In genomic region chr2:47155091-47155876, GRCh38 we compare ENCODE assay signal across 14 cellular contexts. TPM values are rescaled to one million over a fixed set of nuclear protein-coding genes. Genes with fewer than 3 reads are reported as not detected.
DNase-seq lines count a peak whose midpoint lies in the region; ATAC-seq and TF ChIP-seq lines count a peak whose summit lies in the region.
"Had no signal": no experiment of that assay in that cellular context is flagged by ENCODE, and none has a peak within 500 bp of the region (broad histone marks: within the 10 kb centered on the region; RNA-seq: fewer than 3 reads in every experiment).

Gene STPG4 (minus strand): TSS chr2:47155308. CDS start chr2:47155251, 57 bp downstream.

- H3K27ac Mint-ChIP-seq in CD4-positive, alpha-beta memory T cell: peak within 1 kb of the TSS in 4 of 7 donors; percentile 20 to 88 (median 36)
- H3K27ac Mint-ChIP-seq: activated naive CD4-positive, alpha-beta T cell treated with anti-CD3 and anti-CD28 coated beads, Interleukin-2, amount 50 U/mL, for 72 hours; stimulated activated memory B cell treated with anti-CD40 and anti-IgM and Interleukin-4, amounts not matched to agents 10 μg/mL and 1 μg/mL and 100 μg/mL, for 72 hours had no signal

- H3K79me2 ChIP-seq in SU-DHL-6 (ENCODE audit: insufficient read depth, low read length): no peaks in the 10 kb centered on the region

- no peaks in the 10 kb centered on the region for H3K27me3 Mint-ChIP-seq in CD4-positive, alpha-beta memory T cell
- H3K27me3 Mint-ChIP-seq: stimulated activated memory B cell treated with anti-CD40 and anti-IgM and Interleukin-4, amounts not matched to agents 10 μg/mL and 1 μg/mL and 100 μg/mL, for 72 hours had no signal

- no peaks in the 10 kb centered on the region for H3K9me2 ChIP-seq in SU-DHL-6 (replicated peaks; ENCODE audit: insufficient read depth, low read length)

- DNase-seq in CD4-positive, alpha-beta memory T cell: no peak
- peak; percentile 27 for DNase-seq in left kidney (ENCODE audit: low read depth, low spot score)
- no peak for DNase-seq in prostate gland (ENCODE audit: low spot score)
- DNase-seq in breast epithelium (ENCODE audit: low spot score in 2 of 2): no peak
- no peak for DNase-seq in NCI-H345 treated with DMSO at 0.1 percent for 48 hours (lab: John Stamatoyannopoulos, UW; ENCODE audit: unreplicated experiment)
- DNase-seq in Right ventricle myocardium superior: no peak
- DNase-seq: hippocampal formation; Karpas-422; stimulated activated CD4-positive, alpha-beta T cell treated with anti-CD3 and anti-CD28 coated beads, Interleukin-15, amount 100 ng/mL, for 24 hours had no signal

- CTCF ChIA-PET in CD4-positive, alpha-beta memory T cell (lab: Charles Lee; ENCODE audit: partially characterized antibody): no interaction called here

- no peaks in the 10 kb centered on the region for H3K4me1 ChIP-seq in CD4-positive, alpha-beta memory T cell (ENCODE audit: insufficient read depth, low read length)
- H3K4me1 ChIP-seq in prostate gland (replicated peaks): no peaks in the 10 kb centered on the region
- H3K4me1 ChIP-seq in breast epithelium: no peaks in the 10 kb centered on the region

- H3K36me3 ChIP-seq in CD4-positive, alpha-beta memory T cell (ENCODE audit: insufficient read depth, low read length): peaks cover 19% of the 10 kb centered on the region
- H3K36me3 ChIP-seq in SU-DHL-6 (ENCODE audit: low read length) (peaks cover 29% of the 10 kb centered on the region), prostate gland (no peaks in the 10 kb centered on the region), breast epithelium (peaks cover 6% of the 10 kb centered on the region)

- no peak within 1 kb of the TSS for H3K4me2 ChIP-seq in SU-DHL-6 (ENCODE audit: low read depth, low read length, poor library complexity, severe bottlenecking)

- peak; percentile 81 for ATAC-seq in GM19351 (IDR thresholded peaks at IDR 0.05; ENCODE audit: unreplicated experiment)
- no peak for ATAC-seq in Right ventricle myocardium superior (ENCODE audit: poor library complexity)
- ATAC-seq: activated CD4-positive, CD25-positive, alpha-beta regulatory T cell treated with anti-CD3 and anti-CD28 coated beads, Interleukin-2, amount 50 U/mL, for 24 hours; stimulated activated memory B cell treated with anti-CD40 and anti-IgM and Interleukin-4, amounts not matched to agents 10 μg/mL and 1 μg/mL and 100 μg/mL, for 72 hours had no signal

- H3K9me3 Mint-ChIP-seq in CD4-positive, alpha-beta memory T cell: no peaks in the 10 kb centered on the region
- H3K9me3 Mint-ChIP-seq: activated naive CD4-positive, alpha-beta T cell treated with anti-CD3 and anti-CD28 coated beads, Interleukin-2, amount 50 U/mL, for 72 hours had no signal

- no peak within 1 kb of the TSS for H3K4me3 ChIP-seq in CD4-positive, alpha-beta memory T cell (ENCODE audit: low read length in 2 of 2)
- H3K4me3 ChIP-seq in SU-DHL-6 (ENCODE audit: insufficient read depth, low read length, poor library complexity, severe bottlenecking) (no peak within 1 kb of the TSS), prostate gland (no peak within 1 kb of the TSS), breast epithelium (no peak within 1 kb of the TSS)

- TF ChIP-seq CTCF in SU-DHL-6 (IDR thresholded peaks at IDR 0.05; ENCODE audit: insufficient read depth, low read length, poor library complexity, severe bottlenecking): no peak
- no peak for TF ChIP-seq CTCF in prostate gland (IDR thresholded peaks at IDR 0.05)
- TF ChIP-seq CTCF in breast epithelium (IDR thresholded peaks at IDR 0.05): no peak

- intact Hi-C loops in CD4-positive, alpha-beta memory T cell (cut with micrococcal nuclease): no loop called here
- intact Hi-C loops in prostate gland (cut with DNase I): no loop called here
- intact Hi-C loops in breast epithelium (cut with DNase I; ENCODE audit: low total_unique reads): loop anchor here (10.0 kb wide), 1 partner anchor 160 kb away; no protein-coding TSS in a partner anchor
- intact Hi-C loops in Right ventricle myocardium superior (cut with DNase I): no loop called here

- POLR2A ChIA-PET in CD4-positive, alpha-beta memory T cell (lab: Charles Lee; ENCODE audit: partially characterized antibody): no interaction called here

- 80% methylated on average over 27 of the region's 30 CpGs for whole genome bisulfite sequencing in prostate gland

- H3K36me3 Mint-ChIP-seq in CD4-positive, alpha-beta memory T cell: peaks cover 36 to 51% of the 10 kb centered on the region in 2 donors

- peaks cover 11% of the 10 kb centered on the region; the same call in 1 of the 2 replicates for H4K20me1 ChIP-seq in SU-DHL-6 (ENCODE audit: low read depth, low read length)

- peaks cover 51% of the 10 kb centered on the region for H3F3A ChIP-seq in SU-DHL-6 (ENCODE audit: insufficient read depth)

- no peak within 1 kb of the TSS for H3K9ac ChIP-seq in SU-DHL-6 (ENCODE audit: low read length)

- no peak within 1 kb of the TSS for H3K4me3 Mint-ChIP-seq in CD4-positive, alpha-beta memory T cell
- H3K4me3 Mint-ChIP-seq: stimulated activated memory B cell treated with anti-CD40 and anti-IgM and Interleukin-4, amounts not matched to agents 10 μg/mL and 1 μg/mL and 100 μg/mL, for 72 hours had no signal

- H3K27ac ChIP-seq in CD4-positive, alpha-beta memory T cell (ENCODE audit: low read depth, low read length): no peak within 1 kb of the TSS
- H3K27ac ChIP-seq in SU-DHL-6 (ENCODE audit: low read depth, low read length) (peak within 1 kb of the TSS; percentile 14; the same call in 1 of the 2 replicates), prostate gland (no peak within 1 kb of the TSS), breast epithelium (peak within 1 kb of the TSS in 1 of 2 donors; percentile 10)

- H3K27me3 ChIP-seq in CD4-positive, alpha-beta memory T cell (ENCODE audit: insufficient read depth, low read length): no peaks in the 10 kb centered on the region
- H3K27me3 ChIP-seq in SU-DHL-6 (ENCODE audit: low read length) (no peaks in the 10 kb centered on the region), prostate gland (replicated peaks; ENCODE audit: insufficient read depth) (no peaks in the 10 kb centered on the region), breast epithelium (no peaks in the 10 kb centered on the region)

- no peak for TF ChIP-seq POLR2A in prostate gland (IDR thresholded peaks at IDR 0.05)
- no peak for TF ChIP-seq POLR2A in breast epithelium (IDR thresholded peaks at IDR 0.05)

- no peak within 1 kb of the TSS for H2AFZ ChIP-seq in SU-DHL-6 (ENCODE audit: low read depth, low read length, severe bottlenecking)

- no peaks in the 10 kb centered on the region for H3K9me3 ChIP-seq in CD4-positive, alpha-beta memory T cell (ENCODE audit: control insufficient read depth in 1 of 2, low read length in 2 of 2)
- no peaks in the 10 kb centered on the region for H3K9me3 ChIP-seq in SU-DHL-6 (ENCODE audit: insufficient read depth, low read length)
- no peaks in the 10 kb centered on the region for H3K9me3 ChIP-seq in prostate gland
- H3K9me3 ChIP-seq in breast epithelium: no peaks in the 10 kb centered on the region

- H3K4me1 Mint-ChIP-seq in CD4-positive, alpha-beta memory T cell: peaks cover 0 to 3% (median 0%) of the 10 kb centered on the region in 4 donors

RNA-seq across cellular contexts. Expression of gene STPG4, which starts in this region (rescaled TPM):
- under 1 TPM; 0.58 to 0.72 TPM for total RNA-seq in CD4-positive, alpha-beta memory T cell
- polyA plus RNA-seq in CD4-positive, alpha-beta memory T cell: not detected
- total RNA-seq in prostate gland: 1 to 10 TPM in 1 of 2 donors, not detected in 1; 1.4 TPM
- total RNA-seq in breast epithelium: under 1 TPM in 1 of 3 donors, not detected in 2; 0.32 TPM
- not detected for total RNA-seq in Right ventricle myocardium superior
